ENCODE assay signal across 20 cellular contexts in the genomic region with DNA sequence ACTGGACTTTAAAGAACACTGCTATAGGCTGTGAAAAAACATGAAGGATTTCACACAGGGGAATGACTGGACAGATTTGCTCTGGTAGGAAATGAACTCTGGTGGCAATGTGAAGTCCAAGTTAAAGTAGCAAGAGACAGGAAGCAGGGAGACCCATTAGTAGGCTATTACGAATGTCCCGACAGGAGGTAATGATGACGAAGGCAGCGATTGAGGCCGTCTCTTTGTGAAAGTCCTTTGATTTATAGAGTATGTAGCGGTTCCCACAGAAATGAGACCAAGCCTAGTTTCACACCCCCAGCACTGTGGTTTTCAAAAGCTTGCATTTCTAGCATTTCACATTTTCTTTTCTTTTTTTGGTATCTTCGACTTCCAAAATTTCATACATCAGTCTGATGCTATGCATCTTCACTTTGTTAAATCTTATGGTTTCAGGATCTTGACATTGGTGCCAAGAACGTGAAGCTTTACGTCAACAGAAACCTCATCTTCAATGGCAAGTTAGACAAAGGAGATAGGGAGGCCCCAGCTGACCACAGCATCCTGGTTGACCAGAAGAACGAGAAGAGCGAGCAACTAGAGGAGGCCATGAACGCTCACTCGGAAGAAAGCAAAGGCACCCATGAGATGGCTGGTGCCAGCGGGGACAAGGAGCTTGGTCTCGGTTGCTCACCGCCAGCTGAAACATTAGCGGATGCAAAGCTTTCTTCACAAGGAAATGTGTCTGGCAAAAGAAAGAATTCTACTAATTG.
DNase-seq lines count a peak whose midpoint lies in the region; FAIRE-seq and TF ChIP-seq lines count a peak whose summit lies in the region.
"Had no signal": no experiment of that assay in that cellular context is flagged by ENCODE, and none has a peak within 500 bp of the region (broad histone marks: within the 10 kb centered on the region; RNA-seq: fewer than 3 reads in every experiment).

No MANE protein-coding gene starts in this region.

- H2BK15ac ChIP-seq in neuronal stem cell (ENCODE audit: low read length), result no peak overlapping the region

- no peak overlapping the region for H3K27ac ChIP-seq in neuronal stem cell (replicated peaks; ENCODE audit: low read length)
- H3K27ac ChIP-seq: BLaER1, C4-2B had no signal

- DNase-seq in GM12892 (ENCODE audit: insufficient read length) (no peak), astrocyte of the spinal cord (ENCODE audit: low read depth, low spot score) (peak; percentile 46), nephron progenitor cell (no peak), DMS 273 (lab: John Stamatoyannopoulos, UW; ENCODE audit: unreplicated experiment) (no peak), DMS 273 treated with DMSO at 0.1 percent for 48 hours (lab: John Stamatoyannopoulos, UW) (no peak), SHP77 (lab: John Stamatoyannopoulos, UW) (no peak), neuronal stem cell (ENCODE audit: low spot score) (no peak)
- DNase-seq: Calu3; CD4-positive, alpha-beta T cell; COR-L47; DMS79; GDM1; H9 had no signal

- H3K4me3 Mint-ChIP-seq in nephron progenitor cell, result no peak overlapping the region
- H3K4me3 Mint-ChIP-seq: B cell; CD4-positive, alpha-beta T cell; GM23338; H9 had no signal

- no CpG with 5 or more reads among the region's 17 CpGs for WGBS in neuronal stem cell (ENCODE audit: extremely low coverage in 2 of 2, insufficient read length in 2 of 2, insufficient replicate concordance in 1 of 2), 2 donors

- H3K14ac ChIP-seq in neuronal stem cell (ENCODE audit: low read length), result no peak overlapping the region

- no peak overlapping the region for H2BK120ac ChIP-seq in neuronal stem cell (ENCODE audit: low read depth, low read length)

- H4K8ac ChIP-seq in neuronal stem cell (ENCODE audit: low read depth, low read length), result no peak overlapping the region

- no peak overlapping the region for H3K4ac ChIP-seq in neuronal stem cell (ENCODE audit: low read length)

- H3K27me3 ChIP-seq in neuronal stem cell (ENCODE audit: control insufficient read depth in 3 of 3, insufficient read depth in 3 of 3, low read depth in 1 of 3, low read length in 3 of 3), result no peaks in the 10 kb centered on the region
- H3K27me3 ChIP-seq: BLaER1 had no signal

- TF ChIP-seq POLR2A in GM12892 (IDR thresholded peaks at IDR 0.05; ENCODE audit: low read depth, low read length), result no peak

- H3K79me1 ChIP-seq in neuronal stem cell (ENCODE audit: low read depth, low read length), result no peaks in the 10 kb centered on the region

- no peak overlapping the region for H4K91ac ChIP-seq in neuronal stem cell (ENCODE audit: low read depth, low read length, poor library complexity)

- peaks cover 3% of the 10 kb centered on the region for H3K27me3 Mint-ChIP-seq in nephron progenitor cell (ENCODE audit: low read depth, poor library complexity)
- H3K27me3 Mint-ChIP-seq: B cell; CD4-positive, alpha-beta T cell had no signal

- H3K23ac ChIP-seq in neuronal stem cell (ENCODE audit: low read depth, low read length, poor library complexity), result no peak overlapping the region

- no peaks in the 10 kb centered on the region for H3K4me1 ChIP-seq in neuronal stem cell (ENCODE audit: control insufficient read depth in 2 of 2, insufficient read depth in 1 of 2, low read depth in 1 of 2, low read length in 2 of 2)
- H3K4me1 ChIP-seq: BLaER1 had no signal

- H3K4me3 ChIP-seq in astrocyte of the spinal cord (ENCODE audit: low read depth, low read length) (no peak overlapping the region), neuronal stem cell (ENCODE audit: low read length in 2 of 2) (no peak overlapping the region)
- H3K4me3 ChIP-seq: BLaER1, GM12878, GM23338 had no signal

- peaks cover 36% of the 10 kb centered on the region for H3K36me3 Mint-ChIP-seq in nephron progenitor cell (ENCODE audit: low read depth)

- H2AFZ ChIP-seq in neuronal stem cell (ENCODE audit: low read length), result no peak overlapping the region
- H2AFZ ChIP-seq: GM23338 had no signal

- H3K9ac ChIP-seq in neuronal stem cell (ENCODE audit: low read depth, low read length, poor library complexity), result no peak overlapping the region
- H3K9ac ChIP-seq: BLaER1 had no signal

- peak; percentile 9 for FAIRE-seq in GM12892 (lab: Jason Lieb, UNC)
- FAIRE-seq: A204.1, GM12878, GM18507 had no signal

- no peaks in the 10 kb centered on the region for H3K9me3 Mint-ChIP-seq in nephron progenitor cell
- H3K9me3 Mint-ChIP-seq: CD4-positive, alpha-beta T cell; GM23338; H9 had no signal

- no peak overlapping the region for H2BK5ac ChIP-seq in neuronal stem cell (ENCODE audit: low read length)

- peaks cover 41% of the 10 kb centered on the region for H3K4me1 Mint-ChIP-seq in nephron progenitor cell
- H3K4me1 Mint-ChIP-seq: B cell, GM23338, H9 had no signal

- peaks cover 3 to 27% of the 10 kb centered on the region in 2 donors for H3K36me3 ChIP-seq in neuronal stem cell (replicated peaks in 1 of 2; ENCODE audit: control insufficient read depth in 2 of 2, insufficient read depth in 2 of 2, low read length in 2 of 2)

- in situ Hi-C loops in astrocyte of the spinal cord (cut with HindIII; ENCODE audit: low sequenced_read_pairs), result no loop called here

- no peak overlapping the region for H2BK12ac ChIP-seq in neuronal stem cell (ENCODE audit: low read length)

- H3K18ac ChIP-seq in neuronal stem cell (ENCODE audit: low read length), result no peak overlapping the region

- no peak overlapping the region for H2AK5ac ChIP-seq in neuronal stem cell (ENCODE audit: low read depth, low read length)

- H3K27ac Mint-ChIP-seq in nephron progenitor cell, result peak overlapping the region; percentile 34
- H3K27ac Mint-ChIP-seq: B cell; CD4-positive, alpha-beta T cell; GM23338 had no signal

- H3K4me2 ChIP-seq in neuronal stem cell (ENCODE audit: insufficient read depth, low read length, poor library complexity, severe bottlenecking), result no peak overlapping the region
- H3K4me2 ChIP-seq: BLaER1, GM23338 had no signal

- no peaks in the 10 kb centered on the region for H3K9me3 ChIP-seq in neuronal stem cell (replicated peaks in 1 of 2; ENCODE audit: control insufficient read depth in 2 of 2, insufficient read depth in 1 of 2, low read depth in 1 of 2, low read length in 2 of 2)
- H3K9me3 ChIP-seq: BLaER1 had no signal

- TF ChIP-seq CTCF in astrocyte of the spinal cord (IDR thresholded peaks at IDR 0.05; ENCODE audit: low read depth, low read length), result no peak
- no peak for TF ChIP-seq CTCF in nephron progenitor cell (IDR thresholded peaks at IDR 0.05)
